Comparison of ENCODE assay signal across 19 cellular contexts in genomic region chr12:2453807-2454177, GRCh38.
"Had no signal": no experiment of that assay in that cellular context is flagged by ENCODE, and none has a peak within 500 bp of the region (broad histone marks: within the 10 kb centered on the region; RNA-seq: fewer than 3 reads in every experiment).

No MANE protein-coding gene starts in this region.

- H3K4me1 ChIP-seq: parathyroid adenoma, vagina had no signal

- H3K36me3 ChIP-seq: thyroid gland, vagina had no signal

- H3K4me3 ChIP-seq: coronary artery, heart right ventricle, left ventricle myocardium inferior, skin epidermis, thyroid gland, vagina had no signal

- H3K27ac ChIP-seq: coronary artery, parathyroid adenoma, skin epidermis, thyroid gland, vagina had no signal

- ATAC-seq: activated T-helper 17 cell treated with anti-CD3 and anti-CD28 coated beads, Interleukin-2, amount 50 U/mL, for 72 hours; heart right ventricle had no signal

- H3K27me3 ChIP-seq: heart right ventricle, thyroid gland, vagina had no signal

- DNase-seq: activated B cell treated with CpG ODN at 0.5 μM for 24 hours; activated CD4-positive, alpha-beta T cell treated with anti-CD3 and anti-CD28 coated beads, Interleukin-2, amount 10 ng/mL, durations not matched to agents 24 days and 14 days; activated CD8-positive, alpha-beta memory T cell treated with anti-CD3 and anti-CD28 coated beads for 24 hours; activated naive CD4-positive, alpha-beta T cell treated with anti-CD3 and anti-CD28 coated beads, Interleukin-2, amount 10 ng/mL, durations not matched to agents 7 days and 5 days; activated T-cell treated with anti-CD3 and anti-CD28 coated beads for 4 hours; caudate nucleus; effector CD4-positive, alpha-beta T cell; foreskin melanocyte; heart right ventricle; left ventricle myocardium inferior; mesendoderm; retina; stimulated activated CD4-positive, alpha-beta T cell treated with anti-CD3 and anti-CD28 coated beads, Interleukin-4, amount 100 ng/mL, for 4 hours; thyroid gland had no signal

- H3K9me3 ChIP-seq: heart right ventricle, left ventricle myocardium inferior, thyroid gland, vagina had no signal
